ENCODE assay signal across 25 cellular contexts in genomic region chr14:34222122-34222521, GRCh38.
"Had no signal": no experiment of that assay in that cellular context is flagged by ENCODE, and none has a peak within 500 bp of the region (broad histone marks: within the 10 kb centered on the region; RNA-seq: fewer than 3 reads in every experiment).

No MANE protein-coding gene starts in this region.

- H3K27ac ChIP-seq: ascending aorta, cardiac muscle cell, PC-9, SJCRH30, SK-N-MC had no signal

- H3K4me1 ChIP-seq: ascending aorta had no signal

- H3K36me3 ChIP-seq: ascending aorta, cardiac muscle cell, SJCRH30 had no signal

- H3K9me3 ChIP-seq: ascending aorta, SJCRH30 had no signal

- H2AFZ ChIP-seq: PC-9 had no signal

- H3K4me3 ChIP-seq: ascending aorta, cardiac muscle cell, PC-9, SJCRH30, SK-N-MC had no signal

- H3K27me3 ChIP-seq: ascending aorta, cardiac muscle cell, SJCRH30 had no signal

- DNase-seq: activated CD4-positive, alpha-beta T cell treated with anti-CD3 and anti-CD28 coated beads, Interleukin-2, amount 10 ng/mL, durations not matched to agents 24 days and 14 days; activated CD4-positive, alpha-beta T cell treated with anti-CD3 and anti-CD28 coated beads, Interleukin-2, amount 50 U/mL, for 4 hours; activated CD8-positive, alpha-beta T cell treated with anti-CD3 and anti-CD28 coated beads for 36 hours; activated effector memory CD4-positive, alpha-beta T cell treated with anti-CD3 and anti-CD28 coated beads, Interleukin-2, amount 50 U/mL, for 16 hours; activated naive CD4-positive, alpha-beta T cell; activated naive CD4-positive, alpha-beta T cell treated with anti-CD3 and anti-CD28 coated beads, Interleukin-2, amount 50 U/mL, for 16 hours; activated naive CD8-positive, alpha-beta T cell treated with anti-CD3 and anti-CD28 coated beads for 36 hours; activated T-cell treated with anti-CD3 and anti-CD28 coated beads, Interleukin-2, amount 50 U/mL, for 1 hour; activated T-cell treated with anti-CD3 and anti-CD28 coated beads, Interleukin-2, amount 50 U/mL, for 72 hours; amygdala; MM.1S; MV-4-11; NCI-H1092; NCI-H1436 treated with DMSO at 0.1 percent for 48 hours; NCI-H1694 treated with DMSO at 0.1 percent for 48 hours; NCI-H524 treated with DMSO at 0.1 percent for 48 hours; NK-92 treated with Interleukin-12 subunit alpha and Interleukin-12 subunit beta, amount 100 ng/mL, for 24 hours; PC-9; SHP77; SJCRH30; T1000 had no signal

- H3K4me2 ChIP-seq: PC-9 had no signal

- ATAC-seq: activated CD8-positive, alpha-beta T cell treated with anti-CD3 and anti-CD28 coated beads for 36 hours; activated T-cell treated with anti-CD3 and anti-CD28 coated beads, Interleukin-2, amount 50 U/mL, for 72 hours; activated T-helper 17 cell treated with anti-CD3 and anti-CD28 coated beads, Interleukin-2, amount 50 U/mL, for 72 hours had no signal
